In the genomic region with DNA sequence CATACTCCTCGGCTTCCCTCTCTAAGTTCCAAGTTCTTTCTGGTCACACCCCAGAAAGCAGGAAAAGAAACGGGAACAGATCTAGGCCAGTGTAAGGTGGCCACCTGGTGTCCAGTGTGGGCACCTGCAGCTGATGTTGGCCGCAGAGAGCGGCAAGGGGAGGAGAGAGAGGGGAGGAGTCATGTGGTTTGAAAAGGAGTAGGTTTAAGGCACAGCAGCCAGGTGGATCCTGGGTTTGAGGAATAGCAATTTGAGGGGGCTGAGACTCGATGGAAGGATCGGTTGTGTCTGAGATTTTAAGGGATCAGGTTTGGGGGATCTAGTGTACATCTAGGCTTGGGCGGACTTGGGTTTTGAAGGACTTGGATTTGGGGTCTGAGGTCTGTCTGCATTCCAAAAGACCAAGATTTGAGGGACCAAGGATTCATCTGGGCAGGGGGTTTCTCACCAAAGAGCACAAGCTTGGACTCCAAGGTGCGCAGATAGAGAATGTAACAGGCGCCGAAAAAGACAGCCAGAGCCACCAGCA, we compare ENCODE assay signal across 8 cellular contexts. TPM values are rescaled to one million over a fixed set of nuclear protein-coding genes. Genes with fewer than 3 reads are reported as not detected.
DNase-seq lines count a peak whose midpoint lies in the region; ATAC-seq and TF ChIP-seq lines count a peak whose summit lies in the region.

No MANE protein-coding gene starts in this region.

- TF ChIP-seq CTCF in AG04450 (IDR thresholded peaks at IDR 0.05; ENCODE audit: low read depth, low read length) (peak; percentile 82), GM12864 (IDR thresholded peaks at IDR 0.05; ENCODE audit: low read depth, low read length, missing control alignments) (peak; percentile 80), coronary artery (IDR thresholded peaks at IDR 0.05) (peak; percentile 47)

- peak overlapping the region; percentile 89 for H3K4me3 ChIP-seq in AG04450 (ENCODE audit: low read depth, low read length)
- H3K4me3 ChIP-seq in GM12864 (ENCODE audit: low read depth, low read length): peak overlapping the region; percentile 77
- H3K4me3 ChIP-seq in coronary artery: peak overlapping the region; percentile 80

- H3K9me3 ChIP-seq in AG04450 (ENCODE audit: control insufficient read depth, insufficient read depth, low read length): no peaks in the 10 kb centered on the region; the same call in 1 of the 2 replicates

- DNase-seq in AG04450 (ENCODE audit: low read depth, low spot score) (peak; percentile 46), GM12864 (ENCODE audit: low read depth) (peak; percentile 58), NCI-H1105 treated with DMSO at 0.1 percent for 48 hours (lab: John Stamatoyannopoulos, UW) (peak; percentile 83), SW480 (ENCODE audit: low spot score) (peak; percentile 92), coronary artery (ENCODE audit: low spot score) (no peak), kidney glomerular epithelial cell (lab: John Stamatoyannopoulos, UW) (peak; percentile 92), smooth muscle cell of the brain vasculature (ENCODE audit: low read depth, low spot score) (peak; percentile 57)

- H3K27ac ChIP-seq in AG04450 (ENCODE audit: low read depth, low read length) (peak overlapping the region; percentile 95), coronary artery (peak overlapping the region; percentile 89)

- ATAC-seq in GM21381 (IDR thresholded peaks at IDR 0.05; ENCODE audit: unreplicated experiment): no peak

- CTCF ChIA-PET in AG04450 (lab: Charles Lee): interaction anchor here (2.7 kb wide), 1 partner anchor 77 kb away, joined by 10 read pairs; no protein-coding TSS in a partner anchor

- POLR2A ChIA-PET in AG04450 (lab: Yijun Ruan, JAX): interaction anchor here (0.5 to 3.0 kb wide), 4 partner anchors 57 to 98 kb away, joined by 3 to 28 read pairs (median 4); a partner anchor contains a TSS

- H3K27me3 ChIP-seq in AG04450 (ENCODE audit: control insufficient read depth, insufficient read depth, low read length): no peaks in the 10 kb centered on the region

RNA-seq across cellular contexts. Expression of a gene that starts 1.2 kb away (rescaled TPM):
- 149 and 215 TPM in 2 replicates for polyA plus RNA-seq in AG04450 (2011; rRNA removed)
- polyA minus RNA-seq in AG04450 (2011; rRNA and poly(A)+ RNA removed): 67.5 and 76.7 TPM in 2 replicates

RNA-seq across cellular contexts. Expression of a gene that starts 29.7 kb away (rescaled TPM):
- not detected in 2 replicates for polyA plus RNA-seq in AG04450 (2011; rRNA removed)
- not detected in 2 replicates for polyA minus RNA-seq in AG04450 (2011; rRNA and poly(A)+ RNA removed)

RNA-seq across cellular contexts. Expression of a gene that starts 36.1 kb away (rescaled TPM):
- 0.05 TPM in 1 of 2 replicates, not detected in the other for polyA plus RNA-seq in AG04450 (2011; rRNA removed)
- 0.09 and 0.22 TPM in 2 replicates for polyA minus RNA-seq in AG04450 (2011; rRNA and poly(A)+ RNA removed)
